1 cellular context compared by ENCODE assay signal in the genomic region with DNA sequence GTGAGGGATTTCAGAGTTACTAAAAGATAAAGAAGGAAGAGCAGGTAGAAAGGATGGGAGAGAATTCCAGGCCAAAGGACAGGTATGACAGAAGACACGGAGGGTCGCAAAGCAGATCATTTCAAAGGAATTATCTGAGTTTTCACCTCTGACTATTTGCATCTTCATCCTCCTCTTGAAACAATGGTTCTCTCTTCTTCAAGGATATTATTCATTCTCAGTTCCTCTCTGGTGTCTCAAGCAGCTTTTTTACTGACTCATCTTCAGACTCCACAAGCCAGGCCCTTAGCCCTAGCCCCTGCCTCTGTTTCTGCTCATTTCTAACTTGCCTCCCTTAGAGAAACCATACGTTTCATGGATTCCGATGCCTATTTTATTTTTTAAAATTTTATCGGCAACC.
TF ChIP-seq lines count a peak whose summit lies in the region.

No MANE protein-coding gene starts in this region.

TF ChIP-seq in GM12878, 131 proteins besides CTCF, POLR2A, EP300 and RAD21 (continued from another document):
- TF ChIP-seq ATF7 (IDR thresholded peaks at IDR 0.05; ENCODE audit: low read depth) (peak; percentile 80), EED (IDR thresholded peaks at IDR 0.05; ENCODE audit: low read depth) (peak; percentile 65; the same call in 1 of the 2 replicates), SRF (IDR thresholded peaks at IDR 0.05; ENCODE audit: low read depth in 2 of 2, low read length in 2 of 2) (0 out of 4 replicates have a peak, but pooled peaks of 1 of the 2 experiments have one; percentile 36), ZNF622 (IDR thresholded peaks at IDR 0.05) (no peak), CHD1 (IDR thresholded peaks at IDR 0.05; ENCODE audit: low read depth, low read length) (no peak), ESRRA (IDR thresholded peaks at IDR 0.05; ENCODE audit: low read length) (no peak), POU2F2 (IDR thresholded peaks at IDR 0.05; ENCODE audit: borderline replicate concordance, low read depth, low read length) (peak; percentile 82; the same call in 1 of the 3 replicates), PAX5 (IDR thresholded peaks at IDR 0.05; ENCODE audit: borderline replicate concordance, low read depth, low read length) (0 out of 2 replicates have a peak, but pooled peaks have one; percentile 34), MEF2A (IDR thresholded peaks at IDR 0.05; ENCODE audit: insufficient read depth, low read depth, low read length) (0 out of 2 replicates have a peak, but pooled peaks have one; percentile 8), ASH2L (IDR thresholded peaks at IDR 0.05; ENCODE audit: borderline replicate concordance, low read depth) (no peak), TCF7 (IDR thresholded peaks at IDR 0.05; ENCODE audit: borderline replicate concordance) (0 out of 2 replicates have a peak, but pooled peaks have one; percentile 20), NR2C1 (IDR thresholded peaks at IDR 0.05) (no peak), SIN3A (IDR thresholded peaks at IDR 0.05; ENCODE audit: low read depth, low read length) (no peak), GATAD2B (conservative IDR thresholded peaks at IDR 0.05; ENCODE audit: low read depth) (no peak), MEF2B (IDR thresholded peaks at IDR 0.05; ENCODE audit: partially characterized antibody, poor library complexity, severe bottlenecking) (peak; percentile 18), WRNIP1 (IDR thresholded peaks at IDR 0.05; ENCODE audit: borderline replicate concordance, low read depth, low read length) (no peak), SMARCA5 (IDR thresholded peaks at IDR 0.05) (no peak), NRF1 (conservative IDR thresholded peaks at IDR 0.05; ENCODE audit: low read depth, low read length) (no peak), STAT3 (IDR thresholded peaks at IDR 0.05; ENCODE audit: low read depth, low read length) (no peak), IKZF1 (conservative IDR thresholded peaks at IDR 0.05) (peak; percentile 84), HCFC1 (IDR thresholded peaks at IDR 0.05; ENCODE audit: low read length) (no peak), IRF4 (IDR thresholded peaks at IDR 0.05; ENCODE audit: low read depth, low read length) (peak; percentile 91), CBFB (IDR thresholded peaks at IDR 0.05; ENCODE audit: low read depth) (peak; percentile 40; the same call in 1 of the 2 replicates), SPI1 (IDR thresholded peaks at IDR 0.05; ENCODE audit: borderline replicate concordance, insufficient read depth, low read depth, low read length) (peak; percentile 100), ZSCAN29 (IDR thresholded peaks at IDR 0.05) (no peak), CHD2 (IDR thresholded peaks at IDR 0.05; ENCODE audit: borderline replicate concordance, low read depth, low read length) (no peak), CBX5 (IDR thresholded peaks at IDR 0.05; ENCODE audit: low read depth) (no peak), RCOR1 (conservative IDR thresholded peaks at IDR 0.05; ENCODE audit: low read depth, low read length) (0 out of 2 replicates have a peak, but pooled peaks have one; percentile 61), TAF1 (IDR thresholded peaks at IDR 0.05; ENCODE audit: borderline replicate concordance, low read depth, low read length) (no peak), ZNF207 (IDR thresholded peaks at IDR 0.05; ENCODE audit: borderline replicate concordance) (no peak), JUNB (IDR thresholded peaks at IDR 0.05) (peak; percentile 83), MTA2 (IDR thresholded peaks at IDR 0.05; ENCODE audit: low read depth) (peak; percentile 82)
- TF ChIP-seq, protein P1, sequence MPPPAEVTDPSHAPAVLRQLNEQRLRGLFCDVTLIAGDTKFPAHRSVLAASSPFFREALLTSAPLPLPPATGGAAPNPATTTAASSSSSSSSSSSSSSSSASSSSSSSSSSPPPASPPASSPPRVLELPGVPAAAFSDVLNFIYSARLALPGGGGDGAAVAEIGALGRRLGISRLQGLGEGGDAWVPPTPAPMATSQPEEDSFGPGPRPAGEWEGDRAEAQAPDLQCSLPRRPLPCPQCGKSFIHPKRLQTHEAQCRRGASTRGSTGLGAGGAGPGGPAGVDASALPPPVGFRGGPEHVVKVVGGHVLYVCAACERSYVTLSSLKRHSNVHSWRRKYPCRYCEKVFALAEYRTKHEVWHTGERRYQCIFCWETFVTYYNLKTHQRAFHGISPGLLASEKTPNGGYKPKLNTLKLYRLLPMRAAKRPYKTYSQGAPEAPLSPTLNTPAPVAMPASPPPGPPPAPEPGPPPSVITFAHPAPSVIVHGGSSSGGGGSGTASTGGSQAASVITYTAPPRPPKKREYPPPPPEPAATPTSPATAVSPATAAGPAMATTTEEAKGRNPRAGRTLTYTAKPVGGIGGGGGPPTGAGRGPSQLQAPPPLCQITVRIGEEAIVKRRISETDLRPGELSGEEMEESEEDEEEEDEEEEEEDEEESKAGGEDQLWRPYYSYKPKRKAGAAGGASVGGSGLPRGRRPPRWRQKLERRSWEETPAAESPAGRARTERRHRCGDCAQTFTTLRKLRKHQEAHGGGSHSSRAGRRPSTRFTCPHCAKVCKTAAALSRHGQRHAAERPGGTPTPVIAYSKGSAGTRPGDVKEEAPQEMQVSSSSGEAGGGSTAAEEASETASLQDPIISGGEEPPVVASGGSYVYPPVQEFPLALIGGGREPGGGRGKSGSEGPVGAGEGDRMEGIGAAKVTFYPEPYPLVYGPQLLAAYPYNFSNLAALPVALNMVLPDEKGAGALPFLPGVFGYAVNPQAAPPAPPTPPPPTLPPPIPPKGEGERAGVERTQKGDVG (CRISPR knock-in tag; IDR thresholded peaks at IDR 0.05): no peak
- TF ChIP-seq, protein P2, sequence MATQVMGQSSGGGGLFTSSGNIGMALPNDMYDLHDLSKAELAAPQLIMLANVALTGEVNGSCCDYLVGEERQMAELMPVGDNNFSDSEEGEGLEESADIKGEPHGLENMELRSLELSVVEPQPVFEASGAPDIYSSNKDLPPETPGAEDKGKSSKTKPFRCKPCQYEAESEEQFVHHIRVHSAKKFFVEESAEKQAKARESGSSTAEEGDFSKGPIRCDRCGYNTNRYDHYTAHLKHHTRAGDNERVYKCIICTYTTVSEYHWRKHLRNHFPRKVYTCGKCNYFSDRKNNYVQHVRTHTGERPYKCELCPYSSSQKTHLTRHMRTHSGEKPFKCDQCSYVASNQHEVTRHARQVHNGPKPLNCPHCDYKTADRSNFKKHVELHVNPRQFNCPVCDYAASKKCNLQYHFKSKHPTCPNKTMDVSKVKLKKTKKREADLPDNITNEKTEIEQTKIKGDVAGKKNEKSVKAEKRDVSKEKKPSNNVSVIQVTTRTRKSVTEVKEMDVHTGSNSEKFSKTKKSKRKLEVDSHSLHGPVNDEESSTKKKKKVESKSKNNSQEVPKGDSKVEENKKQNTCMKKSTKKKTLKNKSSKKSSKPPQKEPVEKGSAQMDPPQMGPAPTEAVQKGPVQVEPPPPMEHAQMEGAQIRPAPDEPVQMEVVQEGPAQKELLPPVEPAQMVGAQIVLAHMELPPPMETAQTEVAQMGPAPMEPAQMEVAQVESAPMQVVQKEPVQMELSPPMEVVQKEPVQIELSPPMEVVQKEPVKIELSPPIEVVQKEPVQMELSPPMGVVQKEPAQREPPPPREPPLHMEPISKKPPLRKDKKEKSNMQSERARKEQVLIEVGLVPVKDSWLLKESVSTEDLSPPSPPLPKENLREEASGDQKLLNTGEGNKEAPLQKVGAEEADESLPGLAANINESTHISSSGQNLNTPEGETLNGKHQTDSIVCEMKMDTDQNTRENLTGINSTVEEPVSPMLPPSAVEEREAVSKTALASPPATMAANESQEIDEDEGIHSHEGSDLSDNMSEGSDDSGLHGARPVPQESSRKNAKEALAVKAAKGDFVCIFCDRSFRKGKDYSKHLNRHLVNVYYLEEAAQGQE (IDR thresholded peaks at IDR 0.05; ENCODE audit: low read depth, low read length): no peak
- TF ChIP-seq, protein P3, sequence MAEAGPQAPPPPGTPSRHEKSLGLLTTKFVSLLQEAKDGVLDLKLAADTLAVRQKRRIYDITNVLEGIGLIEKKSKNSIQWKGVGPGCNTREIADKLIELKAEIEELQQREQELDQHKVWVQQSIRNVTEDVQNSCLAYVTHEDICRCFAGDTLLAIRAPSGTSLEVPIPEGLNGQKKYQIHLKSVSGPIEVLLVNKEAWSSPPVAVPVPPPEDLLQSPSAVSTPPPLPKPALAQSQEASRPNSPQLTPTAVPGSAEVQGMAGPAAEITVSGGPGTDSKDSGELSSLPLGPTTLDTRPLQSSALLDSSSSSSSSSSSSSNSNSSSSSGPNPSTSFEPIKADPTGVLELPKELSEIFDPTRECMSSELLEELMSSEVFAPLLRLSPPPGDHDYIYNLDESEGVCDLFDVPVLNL (IDR thresholded peaks at IDR 0.05; ENCODE audit: low read depth, low read length): no peak
- TF ChIP-seq, protein P4, sequence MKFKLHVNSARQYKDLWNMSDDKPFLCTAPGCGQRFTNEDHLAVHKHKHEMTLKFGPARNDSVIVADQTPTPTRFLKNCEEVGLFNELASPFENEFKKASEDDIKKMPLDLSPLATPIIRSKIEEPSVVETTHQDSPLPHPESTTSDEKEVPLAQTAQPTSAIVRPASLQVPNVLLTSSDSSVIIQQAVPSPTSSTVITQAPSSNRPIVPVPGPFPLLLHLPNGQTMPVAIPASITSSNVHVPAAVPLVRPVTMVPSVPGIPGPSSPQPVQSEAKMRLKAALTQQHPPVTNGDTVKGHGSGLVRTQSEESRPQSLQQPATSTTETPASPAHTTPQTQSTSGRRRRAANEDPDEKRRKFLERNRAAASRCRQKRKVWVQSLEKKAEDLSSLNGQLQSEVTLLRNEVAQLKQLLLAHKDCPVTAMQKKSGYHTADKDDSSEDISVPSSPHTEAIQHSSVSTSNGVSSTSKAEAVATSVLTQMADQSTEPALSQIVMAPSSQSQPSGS (IDR thresholded peaks at IDR 0.05; ENCODE audit: low read length): peak; percentile 70
- TF ChIP-seq, protein P5, sequence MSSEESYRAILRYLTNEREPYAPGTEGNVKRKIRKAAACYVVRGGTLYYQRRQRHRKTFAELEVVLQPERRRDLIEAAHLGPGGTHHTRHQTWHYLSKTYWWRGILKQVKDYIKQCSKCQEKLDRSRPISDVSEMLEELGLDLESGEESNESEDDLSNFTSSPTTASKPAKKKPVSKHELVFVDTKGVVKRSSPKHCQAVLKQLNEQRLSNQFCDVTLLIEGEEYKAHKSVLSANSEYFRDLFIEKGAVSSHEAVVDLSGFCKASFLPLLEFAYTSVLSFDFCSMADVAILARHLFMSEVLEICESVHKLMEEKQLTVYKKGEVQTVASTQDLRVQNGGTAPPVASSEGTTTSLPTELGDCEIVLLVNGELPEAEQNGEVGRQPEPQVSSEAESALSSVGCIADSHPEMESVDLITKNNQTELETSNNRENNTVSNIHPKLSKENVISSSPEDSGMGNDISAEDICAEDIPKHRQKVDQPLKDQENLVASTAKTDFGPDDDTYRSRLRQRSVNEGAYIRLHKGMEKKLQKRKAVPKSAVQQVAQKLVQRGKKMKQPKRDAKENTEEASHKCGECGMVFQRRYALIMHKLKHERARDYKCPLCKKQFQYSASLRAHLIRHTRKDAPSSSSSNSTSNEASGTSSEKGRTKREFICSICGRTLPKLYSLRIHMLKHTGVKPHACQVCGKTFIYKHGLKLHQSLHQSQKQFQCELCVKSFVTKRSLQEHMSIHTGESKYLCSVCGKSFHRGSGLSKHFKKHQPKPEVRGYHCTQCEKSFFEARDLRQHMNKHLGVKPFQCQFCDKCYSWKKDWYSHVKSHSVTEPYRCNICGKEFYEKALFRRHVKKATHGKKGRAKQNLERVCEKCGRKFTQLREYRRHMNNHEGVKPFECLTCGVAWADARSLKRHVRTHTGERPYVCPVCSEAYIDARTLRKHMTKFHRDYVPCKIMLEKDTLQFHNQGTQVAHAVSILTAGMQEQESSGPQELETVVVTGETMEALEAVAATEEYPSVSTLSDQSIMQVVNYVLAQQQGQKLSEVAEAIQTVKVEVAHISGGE (CRISPR knock-in tag; IDR thresholded peaks at IDR 0.05): no peak
